11 cellular contexts compared by ENCODE assay signal in the genomic region with DNA sequence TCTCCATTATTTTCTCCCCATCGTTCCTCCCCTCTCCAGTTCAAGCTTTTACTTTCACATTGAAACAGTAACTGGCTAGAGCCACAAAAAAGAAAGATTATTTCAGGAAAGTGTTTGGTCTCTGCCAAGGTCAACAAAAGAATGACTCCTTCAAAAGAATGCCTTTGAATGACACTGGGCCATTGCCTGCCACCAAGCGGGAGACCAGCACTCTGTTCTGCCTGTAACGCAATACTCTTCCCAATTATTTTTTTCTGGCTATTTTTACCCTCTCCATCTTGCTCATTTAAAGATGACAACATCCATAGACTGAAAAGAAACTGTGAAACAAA. TPM values are rescaled to one million over a fixed set of nuclear protein-coding genes. Genes with fewer than 3 reads are reported as not detected.
DNase-seq lines count a peak whose midpoint lies in the region; TF ChIP-seq lines count a peak whose summit lies in the region.
"Had no signal": no experiment of that assay in that cellular context is flagged by ENCODE, and none has a peak within 500 bp of the region (broad histone marks: within the 10 kb centered on the region; RNA-seq: fewer than 3 reads in every experiment).

No MANE protein-coding gene starts in this region.

- no peaks in the 10 kb centered on the region for H3K36me3 Mint-ChIP-seq in chondrocyte (ENCODE audit: low read depth)

- peak; percentile 21 for DNase-seq in MM.1S
- DNase-seq in chondrocyte (ENCODE audit: low spot score) = no peak
- peak; percentile 31 for DNase-seq in superior temporal gyrus (ENCODE audit: extremely low spot score)
- DNase-seq in lower leg skin (ENCODE audit: low spot score in 2 of 2) = no peak
- no peak for DNase-seq in stimulated activated CD4-positive, alpha-beta T cell treated with anti-CD3 and anti-CD28 coated beads, Interleukin-4, amount 100 ng/mL, for 1 hour
- DNase-seq in activated CD4-positive, alpha-beta T cell treated with anti-CD3 and anti-CD28 coated beads, Interleukin-2, amount 50 U/mL, for 1 hour = no peak
- DNase-seq in esophagus squamous epithelium (lab: John Stamatoyannopoulos, UW) = no peak
- DNase-seq: activated T-cell treated with anti-CD3 and anti-CD28 coated beads, Interleukin-2, amount 50 U/mL, for 1 hour; sigmoid colon had no signal

- WGBS in liver = 15% methylated on average over 3 of the region's 3 CpGs
- WGBS in lower leg skin, 2 donors = 63 to 65% methylated on average over 3 of the region's 3 CpGs
- WGBS in esophagus squamous epithelium, 2 donors = 27 to 39% methylated on average over 3 of the region's 3 CpGs

- no peaks in the 10 kb centered on the region for H3K9me3 Mint-ChIP-seq in chondrocyte (ENCODE audit: low read depth)
- H3K9me3 Mint-ChIP-seq: stimulated activated naive CD8-positive, alpha-beta T cell treated with anti-CD3 and anti-CD28 coated beads, Interleukin-15, Interleukin-2, amounts not matched to agents 100 ng/mL and 50 ng/mL, for 24 hours had no signal

- H3K27ac ChIP-seq in MM.1S (ENCODE audit: low read length) (no peak overlapping the region; the same call in 1 of the 2 replicates), liver (ENCODE audit: low read depth in 1 of 2, low read length in 2 of 2) (peak overlapping the region; percentile 58 to 68), esophagus squamous epithelium (peak overlapping the region in 1 of 4 donors; percentile 18)

- H3K4me3 Mint-ChIP-seq in chondrocyte (ENCODE audit: unreplicated experiment) = peak overlapping the region; percentile 65
- H3K4me3 Mint-ChIP-seq: stimulated activated naive CD8-positive, alpha-beta T cell treated with anti-CD3 and anti-CD28 coated beads, Interleukin-15, Interleukin-2, amounts not matched to agents 100 ng/mL and 50 ng/mL, for 24 hours had no signal

- no peaks in the 10 kb centered on the region for H3K27me3 Mint-ChIP-seq in chondrocyte (ENCODE audit: low read depth)
- H3K27me3 Mint-ChIP-seq: stimulated activated naive CD8-positive, alpha-beta T cell treated with anti-CD3 and anti-CD28 coated beads, Interleukin-15, Interleukin-2, amounts not matched to agents 100 ng/mL and 50 ng/mL, for 24 hours had no signal

- H3K27me3 ChIP-seq in MM.1S (replicated peaks; ENCODE audit: insufficient read depth, low read length) = no peaks in the 10 kb centered on the region
- H3K27me3 ChIP-seq in liver (ENCODE audit: control insufficient read depth in 4 of 4, insufficient read depth in 4 of 4, low read length in 3 of 4) = no peaks in the 10 kb centered on the region
- no peaks in the 10 kb centered on the region for H3K27me3 ChIP-seq in esophagus squamous epithelium
- H3K27me3 ChIP-seq: sigmoid colon had no signal

- peak overlapping the region; percentile 83 for H2AFZ ChIP-seq in MM.1S (ENCODE audit: low read length)

- intact Hi-C loops in lower leg skin (cut with DNase I; ENCODE audit: low total_unique reads) (no loop called here), esophagus squamous epithelium (cut with DNase I) (no loop called here)

- H4K20me1 ChIP-seq in MM.1S (ENCODE audit: insufficient read depth, low read length) = no peaks in the 10 kb centered on the region

- H3K4me3 ChIP-seq in MM.1S (ENCODE audit: low read length) (peak overlapping the region; percentile 50), liver (ENCODE audit: low read depth in 1 of 3, low read length in 3 of 3) (no peak overlapping the region), lower leg skin (ENCODE audit: low read depth, poor library complexity, severe bottlenecking) (no peak overlapping the region), esophagus squamous epithelium (peak overlapping the region in 2 of 4 donors; percentile 8 to 50)

- no peak for TF ChIP-seq CTCF in MM.1S (IDR thresholded peaks at IDR 0.05; ENCODE audit: low read length)
- no peak for TF ChIP-seq CTCF in chondrocyte (IDR thresholded peaks at IDR 0.05)
- no peak for TF ChIP-seq CTCF in liver (IDR thresholded peaks at IDR 0.05; ENCODE audit: low read depth, low read length, missing input control)
- TF ChIP-seq CTCF in lower leg skin (IDR thresholded peaks at IDR 0.05) = no peak
- TF ChIP-seq CTCF in esophagus squamous epithelium (IDR thresholded peaks at IDR 0.05) = no peak

- H3K9me2 ChIP-seq in MM.1S (replicated peaks; ENCODE audit: insufficient read depth, low read length) = no peaks in the 10 kb centered on the region

- H3K36me3 ChIP-seq in MM.1S (replicated peaks; ENCODE audit: insufficient read depth, low read length) (no peaks in the 10 kb centered on the region), liver (ENCODE audit: control insufficient read depth in 4 of 4, insufficient read depth in 3 of 4, low read depth in 1 of 4, low read length in 3 of 4) (peaks cover 2 to 40% (median 28%) of the 10 kb centered on the region in 4 donors), esophagus squamous epithelium (peaks cover 0 to 3% (median 0%) of the 10 kb centered on the region in 3 donors)
- H3K36me3 ChIP-seq: sigmoid colon had no signal

- H3K4me1 Mint-ChIP-seq in chondrocyte (ENCODE audit: low read depth) = peaks cover 14% of the 10 kb centered on the region

- H3K4me2 ChIP-seq in MM.1S (ENCODE audit: low read depth, low read length) = peak overlapping the region; percentile 89

- TF ChIP-seq POLR2A in lower leg skin (IDR thresholded peaks at IDR 0.05) (no peak), esophagus squamous epithelium (IDR thresholded peaks at IDR 0.05) (no peak)

- H3K4me1 ChIP-seq in MM.1S (ENCODE audit: low read length) = 0 out of 2 replicates have a peak, but pooled peaks cover 5% of the 10 kb centered on the region
- peaks cover 0 to 11% (median 8%) of the 10 kb centered on the region in 4 donors for H3K4me1 ChIP-seq in liver (ENCODE audit: control insufficient read depth in 4 of 4, insufficient read depth in 4 of 4, low read length in 3 of 4)
- H3K4me1 ChIP-seq in esophagus squamous epithelium = peaks cover 0 to 9% (median 0%) of the 10 kb centered on the region in 3 donors
- H3K4me1 ChIP-seq: sigmoid colon had no signal

- H3K9me3 ChIP-seq in MM.1S (replicated peaks; ENCODE audit: insufficient read depth, low read length) (no peaks in the 10 kb centered on the region), liver (ENCODE audit: control insufficient read depth in 4 of 4, low read length in 3 of 4) (no peaks in the 10 kb centered on the region), esophagus squamous epithelium (no peaks in the 10 kb centered on the region)
- H3K9me3 ChIP-seq: sigmoid colon had no signal

- no peaks in the 10 kb centered on the region for H3K79me2 ChIP-seq in MM.1S (ENCODE audit: low read length)

- peaks cover 5% of the 10 kb centered on the region; the same call in 1 of the 2 replicates for H3F3A ChIP-seq in MM.1S (ENCODE audit: insufficient read depth, low read length)

- H3K27ac Mint-ChIP-seq in chondrocyte (ENCODE audit: unreplicated experiment) = peak overlapping the region; percentile 85
- H3K27ac Mint-ChIP-seq: stimulated activated naive CD8-positive, alpha-beta T cell treated with anti-CD3 and anti-CD28 coated beads, Interleukin-15, Interleukin-2, amounts not matched to agents 100 ng/mL and 50 ng/mL, for 24 hours had no signal

- H3K9ac ChIP-seq in MM.1S (ENCODE audit: low read length) = peak overlapping the region; percentile 35
- peak overlapping the region in 1 of 2 donors; percentile 70 for H3K9ac ChIP-seq in liver (ENCODE audit: low read depth in 1 of 2, low read length in 2 of 2)

- TF ChIP-seq RAD21 in liver (IDR thresholded peaks at IDR 0.05) = peak; percentile 19 to 21

TF ChIP-seq in liver, 16 proteins besides CTCF, POLR2A, EP300 and RAD21 (continues in another document):
- TF ChIP-seq, protein P1, sequence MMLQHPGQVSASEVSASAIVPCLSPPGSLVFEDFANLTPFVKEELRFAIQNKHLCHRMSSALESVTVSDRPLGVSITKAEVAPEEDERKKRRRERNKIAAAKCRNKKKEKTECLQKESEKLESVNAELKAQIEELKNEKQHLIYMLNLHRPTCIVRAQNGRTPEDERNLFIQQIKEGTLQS (IDR thresholded peaks at IDR 0.05) = no peak
- no peak for TF ChIP-seq EGR1 (IDR thresholded peaks at IDR 0.05; ENCODE audit: low read depth in 2 of 2)
- TF ChIP-seq SP1 (IDR thresholded peaks at IDR 0.05) = no peak
- TF ChIP-seq RXRA (IDR thresholded peaks at IDR 0.05) = no peak
- TF ChIP-seq NR2F2 (IDR thresholded peaks at IDR 0.05) = no peak
- TF ChIP-seq FOXA1 (IDR thresholded peaks at IDR 0.05) = no peak
- no peak for TF ChIP-seq FOXA2 (IDR thresholded peaks at IDR 0.05)
- no peak for TF ChIP-seq HNF4G (IDR thresholded peaks at IDR 0.05)
- TF ChIP-seq, protein P2, sequence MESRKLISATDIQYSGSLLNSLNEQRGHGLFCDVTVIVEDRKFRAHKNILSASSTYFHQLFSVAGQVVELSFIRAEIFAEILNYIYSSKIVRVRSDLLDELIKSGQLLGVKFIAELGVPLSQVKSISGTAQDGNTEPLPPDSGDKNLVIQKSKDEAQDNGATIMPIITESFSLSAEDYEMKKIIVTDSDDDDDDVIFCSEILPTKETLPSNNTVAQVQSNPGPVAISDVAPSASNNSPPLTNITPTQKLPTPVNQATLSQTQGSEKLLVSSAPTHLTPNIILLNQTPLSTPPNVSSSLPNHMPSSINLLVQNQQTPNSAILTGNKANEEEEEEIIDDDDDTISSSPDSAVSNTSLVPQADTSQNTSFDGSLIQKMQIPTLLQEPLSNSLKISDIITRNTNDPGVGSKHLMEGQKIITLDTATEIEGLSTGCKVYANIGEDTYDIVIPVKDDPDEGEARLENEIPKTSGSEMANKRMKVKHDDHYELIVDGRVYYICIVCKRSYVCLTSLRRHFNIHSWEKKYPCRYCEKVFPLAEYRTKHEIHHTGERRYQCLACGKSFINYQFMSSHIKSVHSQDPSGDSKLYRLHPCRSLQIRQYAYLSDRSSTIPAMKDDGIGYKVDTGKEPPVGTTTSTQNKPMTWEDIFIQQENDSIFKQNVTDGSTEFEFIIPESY (IDR thresholded peaks at IDR 0.05) = no peak

RNA-seq across cellular contexts. Expression of a gene that starts 37.3 kb away (rescaled TPM):
- 0.70 to 4.9 TPM (median 3.5 TPM) in 3 replicates for total RNA-seq in chondrocyte
- total RNA-seq in liver = 100 to 1,000 TPM in 1 of 2 donors, 10 to 100 TPM in 1; 44.3 to 378 TPM
- 100 to 1,000 TPM in 1 of 2 donors, 10 to 100 TPM in 1; 72.5 to 117 TPM for polyA plus RNA-seq in liver
- 10 to 100 TPM in 2 of 4 donors, 1 to 10 TPM in 2; 4.4 to 21.2 (median 7.6) TPM for total RNA-seq in lower leg skin
- 1 to 10 TPM; 5.7 to 6.3 (median 5.9) TPM for total RNA-seq in esophagus squamous epithelium

Comparison
In these comparisons a context has a peak if more than half of its experiments do, and no peak if none do; other contexts are left out.
1. DNase-seq: peak in MM.1S (single experiment) and superior temporal gyrus (single experiment); none in chondrocyte (single experiment), lower leg skin (0 of 2), stimulated activated CD4-positive, alpha-beta T cell treated with anti-CD3 and anti-CD28 coated beads, Interleukin-4, amount 100 ng/mL, for 1 hour (single experiment), activated CD4-positive, alpha-beta T cell treated with anti-CD3 and anti-CD28 coated beads, Interleukin-2, amount 50 U/mL, for 1 hour (single experiment) and esophagus squamous epithelium (single experiment).